10 cellular contexts compared by ENCODE assay signal in the genomic region with DNA sequence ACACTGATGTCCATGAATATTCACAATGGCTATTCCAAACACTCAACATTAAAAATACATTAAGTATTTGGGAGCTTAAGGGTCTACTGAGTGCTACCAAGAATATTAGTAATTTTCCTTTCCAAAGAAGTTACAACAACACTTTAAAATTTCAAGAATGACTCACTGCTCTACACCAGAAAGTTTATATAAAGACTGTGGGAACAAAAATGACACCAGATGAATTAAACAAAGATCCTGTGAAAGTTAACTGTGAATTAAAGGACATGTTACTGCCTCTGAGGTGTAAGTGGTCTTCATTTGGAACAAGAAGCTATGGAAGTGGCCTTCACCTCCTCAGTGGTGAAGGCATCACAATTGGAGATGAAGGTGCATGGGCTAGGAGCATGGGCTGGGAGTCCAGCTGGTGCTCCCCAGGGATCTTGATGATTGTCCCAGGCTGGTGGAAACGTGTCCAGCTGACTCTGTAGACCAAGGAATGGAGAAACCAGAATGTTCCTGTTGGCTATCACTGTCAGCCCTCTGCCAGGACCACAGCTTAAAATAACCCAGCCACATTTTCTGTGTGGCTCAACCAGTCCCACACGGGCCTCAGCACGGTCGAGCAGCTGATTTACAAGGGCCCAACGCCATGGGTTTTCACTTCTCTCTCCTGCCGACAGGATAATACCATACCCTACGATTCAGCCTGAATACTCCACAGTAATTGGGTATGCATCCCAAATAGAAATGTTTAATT. TPM values are rescaled to one million over a fixed set of nuclear protein-coding genes. Genes with fewer than 3 reads are reported as not detected.
A peak's percentile ranks its signal among the peaks of the same experiment; 100 is the strongest.
DNase-seq lines count a peak whose midpoint lies in the region; ATAC-seq lines count a peak whose summit lies in the region.
"Had no signal": no experiment of that assay in that cellular context is flagged by ENCODE, and none has a peak within 500 bp of the region (broad histone marks: within the 10 kb centered on the region; RNA-seq: fewer than 3 reads in every experiment).

No MANE protein-coding gene starts in this region.

- H3K9me3 Mint-ChIP-seq in stimulated activated memory B cell treated with anti-CD40 and anti-IgM and Interleukin-4, amounts not matched to agents 10 μg/mL and 1 μg/mL and 100 μg/mL, for 72 hours: no peaks in the 10 kb centered on the region
- no peaks in the 10 kb centered on the region for H3K9me3 Mint-ChIP-seq in activated naive CD4-positive, alpha-beta T cell treated with anti-CD3 and anti-CD28 coated beads, Interleukin-2, amount 10 ng/mL, durations not matched to agents 7 days and 5 days
- H3K9me3 Mint-ChIP-seq: nephron had no signal

- peaks cover 37% of the 10 kb centered on the region for H3K4me1 Mint-ChIP-seq in stimulated activated memory B cell treated with anti-CD40 and anti-IgM and Interleukin-4, amounts not matched to agents 10 μg/mL and 1 μg/mL and 100 μg/mL, for 72 hours
- H3K4me1 Mint-ChIP-seq in activated naive CD4-positive, alpha-beta T cell treated with anti-CD3 and anti-CD28 coated beads, Interleukin-2, amount 10 ng/mL, durations not matched to agents 7 days and 5 days: no peaks in the 10 kb centered on the region

- no peaks in the 10 kb centered on the region for H3K27me3 Mint-ChIP-seq in stimulated activated memory B cell treated with anti-CD40 and anti-IgM and Interleukin-4, amounts not matched to agents 10 μg/mL and 1 μg/mL and 100 μg/mL, for 72 hours
- no peaks in the 10 kb centered on the region for H3K27me3 Mint-ChIP-seq in activated naive CD4-positive, alpha-beta T cell treated with anti-CD3 and anti-CD28 coated beads, Interleukin-2, amount 10 ng/mL, durations not matched to agents 7 days and 5 days

- peak; percentile 21 for DNase-seq in H4 (ENCODE audit: low spot score)
- DNase-seq in amniotic epithelial cell (ENCODE audit: low read depth): peak; percentile 53
- DNase-seq in hepatic stellate cell (ENCODE audit: low spot score): peak; percentile 82
- no peak for DNase-seq in islet precursor cell
- DNase-seq in AML-193 (lab: John Stamatoyannopoulos, UW): no peak
- no peak for DNase-seq in COR-L47 (lab: John Stamatoyannopoulos, UW)
- no peak for DNase-seq in activated naive CD4-positive, alpha-beta T cell treated with anti-CD3 and anti-CD28 coated beads, Interleukin-2, amount 10 ng/mL, durations not matched to agents 7 days and 5 days
- DNase-seq: NCI-H187 treated with DMSO at 0.1 percent for 48 hours had no signal

- CTCF ChIA-PET in activated naive CD4-positive, alpha-beta T cell treated with anti-CD3 and anti-CD28 coated beads, Interleukin-2, amount 10 ng/mL, durations not matched to agents 7 days and 5 days (lab: Charles Lee): no interaction called here

- H3K4me3 Mint-ChIP-seq in stimulated activated memory B cell treated with anti-CD40 and anti-IgM and Interleukin-4, amounts not matched to agents 10 μg/mL and 1 μg/mL and 100 μg/mL, for 72 hours: no peak overlapping the region
- H3K4me3 Mint-ChIP-seq in activated naive CD4-positive, alpha-beta T cell treated with anti-CD3 and anti-CD28 coated beads, Interleukin-2, amount 10 ng/mL, durations not matched to agents 7 days and 5 days: no peak overlapping the region
- H3K4me3 Mint-ChIP-seq: nephron had no signal

- ATAC-seq in stimulated activated memory B cell treated with anti-CD40 and anti-IgM and Interleukin-4, amounts not matched to agents 10 μg/mL and 1 μg/mL and 100 μg/mL, for 72 hours: no peak

- peaks cover 63% of the 10 kb centered on the region for H3K36me3 Mint-ChIP-seq in stimulated activated memory B cell treated with anti-CD40 and anti-IgM and Interleukin-4, amounts not matched to agents 10 μg/mL and 1 μg/mL and 100 μg/mL, for 72 hours
- H3K36me3 Mint-ChIP-seq in activated naive CD4-positive, alpha-beta T cell treated with anti-CD3 and anti-CD28 coated beads, Interleukin-2, amount 10 ng/mL, durations not matched to agents 7 days and 5 days: peaks cover 49% of the 10 kb centered on the region

- peak overlapping the region; percentile 79 for H3K27ac Mint-ChIP-seq in stimulated activated memory B cell treated with anti-CD40 and anti-IgM and Interleukin-4, amounts not matched to agents 10 μg/mL and 1 μg/mL and 100 μg/mL, for 72 hours
- H3K27ac Mint-ChIP-seq in activated naive CD4-positive, alpha-beta T cell treated with anti-CD3 and anti-CD28 coated beads, Interleukin-2, amount 10 ng/mL, durations not matched to agents 7 days and 5 days: no peak overlapping the region
- H3K27ac Mint-ChIP-seq: nephron had no signal

RNA-seq across cellular contexts. Expression of gene TAF5L, which starts 28.8 kb away (rescaled TPM):
- total RNA-seq in H4 (2014; rRNA removed; shearing (Covaris generic)): 10.7 and 13.9 TPM in 2 replicates

RNA-seq across cellular contexts. Expression of gene URB2, which starts 28.9 kb away (rescaled TPM):
- 7.0 and 7.9 TPM in 2 replicates for total RNA-seq in H4 (2014; rRNA removed; shearing (Covaris generic))

RNA-seq across cellular contexts. Expression of gene ABCB10, which starts 38.6 kb away (rescaled TPM):
- 8.9 and 13.6 TPM in 2 replicates for total RNA-seq in H4 (2014; rRNA removed; shearing (Covaris generic))

Comparison
In these comparisons a context has a peak if more than half of its experiments do, and no peak if none do; other contexts are left out.
1. DNase-seq: peak in H4 (single experiment), amniotic epithelial cell (single experiment) and hepatic stellate cell (single experiment); none in islet precursor cell (single experiment), AML-193 (0 of 2), COR-L47 (single experiment) and activated naive CD4-positive, alpha-beta T cell treated with anti-CD3 and anti-CD28 coated beads, Interleukin-2, amount 10 ng/mL, durations not matched to agents 7 days and 5 days (single experiment).